ENCODE assay signal across 1 cellular context in genomic region chr7:87510430-87510875, GRCh38.
TF ChIP-seq lines count a peak whose summit lies in the region.

No MANE protein-coding gene starts in this region.

TF ChIP-seq in K562, 482 proteins besides CTCF, POLR2A, EP300 and RAD21 (continued from another document):
- TF ChIP-seq ZNF140 (CRISPR knock-in tag; IDR thresholded peaks at IDR 0.05) = no peak
- TF ChIP-seq VEZF1 (CRISPR knock-in tag; IDR thresholded peaks at IDR 0.05) = peak; percentile 45; the same call in 1 of the 2 replicates
- TF ChIP-seq KDM4B (IDR thresholded peaks at IDR 0.05; ENCODE audit: borderline replicate concordance in 2 of 2, low read depth in 1 of 2) = no peak
- TF ChIP-seq ZNF316 (IDR thresholded peaks at IDR 0.05) = no peak
- TF ChIP-seq NFE2 (IDR thresholded peaks at IDR 0.05; ENCODE audit: low read depth) = peak; percentile 59
- TF ChIP-seq ZNF436 (CRISPR knock-in tag; IDR thresholded peaks at IDR 0.05) = no peak
- peak in 1 of 2 experiments; percentile 63; a peak in 1 of 4 replicates for TF ChIP-seq MAZ (CRISPR knock-in tag; conservative IDR thresholded peaks at IDR 0.05 in 1 of 2, IDR thresholded peaks at IDR 0.05 in 1 of 2)
- peak; percentile 74 for TF ChIP-seq TEAD4 (IDR thresholded peaks at IDR 0.05; ENCODE audit: low read length)
- TF ChIP-seq TEAD4 (CRISPR knock-in tag; IDR thresholded peaks at IDR 0.05; ENCODE audit: borderline replicate concordance) = no peak
- TF ChIP-seq IRF2 (CRISPR knock-in tag; IDR thresholded peaks at IDR 0.05) = no peak
- no peak for TF ChIP-seq ZNF764 (CRISPR knock-in tag; IDR thresholded peaks at IDR 0.05; ENCODE audit: low read depth)
- TF ChIP-seq TAL1 (IDR thresholded peaks at IDR 0.05) = peak; percentile 55
- no peak for TF ChIP-seq PHB (CRISPR knock-in tag; IDR thresholded peaks at IDR 0.05)
- TF ChIP-seq ASH1L (IDR thresholded peaks at IDR 0.05; ENCODE audit: borderline replicate concordance, low read depth, partially characterized antibody) = no peak
- TF ChIP-seq TOE1 (IDR thresholded peaks at IDR 0.05; ENCODE audit: borderline replicate concordance) = no peak
- no peak for TF ChIP-seq TOE1 (CRISPR knock-in tag; IDR thresholded peaks at IDR 0.05; ENCODE audit: borderline replicate concordance, low read depth)
- TF ChIP-seq ZNF511 (CRISPR knock-in tag; IDR thresholded peaks at IDR 0.05) = no peak
- no peak for TF ChIP-seq TEAD2 (tag; IDR thresholded peaks at IDR 0.05)
- no peak for TF ChIP-seq HNRNPK (IDR thresholded peaks at IDR 0.05; ENCODE audit: low read depth, low read length, poor library complexity, severe bottlenecking)
- no peak for TF ChIP-seq E2F4 (CRISPR knock-in tag; IDR thresholded peaks at IDR 0.05; ENCODE audit: low read depth)
- TF ChIP-seq RFX1 (IDR thresholded peaks at IDR 0.05) = peak; percentile 29
- TF ChIP-seq KLF16 (IDR thresholded peaks at IDR 0.05) = 0 out of 2 replicates have a peak, but pooled peaks have one; percentile 15
- peak; percentile 59; the same call in 1 of the 2 replicates for TF ChIP-seq ATF4 (CRISPR knock-in tag; IDR thresholded peaks at IDR 0.05)
- TF ChIP-seq TRIM24 (IDR thresholded peaks at IDR 0.05) = no peak
- TF ChIP-seq TRIM28 (IDR thresholded peaks at IDR 0.05) = no peak
- no peak for TF ChIP-seq TAF9B (IDR thresholded peaks at IDR 0.05; ENCODE audit: partially characterized antibody)
- TF ChIP-seq ARID1B (IDR thresholded peaks at IDR 0.05) = peak; percentile 51
- TF ChIP-seq GTF2E2 (tag; IDR thresholded peaks at IDR 0.05) = no peak
- no peak for TF ChIP-seq ZNF184 (CRISPR knock-in tag; IDR thresholded peaks at IDR 0.05)
- 0 out of 2 replicates have a peak, but pooled peaks have one; percentile 14 for TF ChIP-seq MECOM (CRISPR knock-in tag; IDR thresholded peaks at IDR 0.05)
